2 cellular contexts compared by ENCODE assay signal in genomic region chr6:136067731-136068341, GRCh38.
TF ChIP-seq lines count a peak whose summit lies in the region.

No MANE protein-coding gene starts in this region.

TF ChIP-seq in A549, 52 proteins besides CTCF, POLR2A, EP300 and RAD21 (continued from another document):
- no peak for TF ChIP-seq NFE2L2 (conservative IDR thresholded peaks at IDR 0.05; ENCODE audit: low read length)
- no peak for TF ChIP-seq BHLHE40 (IDR thresholded peaks at IDR 0.05; ENCODE audit: low read depth, low read length)
- TF ChIP-seq MAZ (IDR thresholded peaks at IDR 0.05; ENCODE audit: borderline replicate concordance, low read depth, low read length): no peak
- TF ChIP-seq RCOR1 (IDR thresholded peaks at IDR 0.05; ENCODE audit: low read depth, low read length): no peak
- TF ChIP-seq RFX5 (IDR thresholded peaks at IDR 0.05): no peak
- TF ChIP-seq HOXB13 (CRISPR knock-in tag; IDR thresholded peaks at IDR 0.05; ENCODE audit: low read depth): no peak
- no peak for TF ChIP-seq BCL3 (IDR thresholded peaks at IDR 0.05)
- TF ChIP-seq TFCP2L1 (CRISPR knock-in tag; IDR thresholded peaks at IDR 0.05): no peak
- no peak for TF ChIP-seq NR3C1 (IDR thresholded peaks at IDR 0.05)

TF ChIP-seq in Ishikawa, 13 proteins besides CTCF, POLR2A, EP300 and RAD21 (continued from another document):
- TF ChIP-seq, protein P1, sequence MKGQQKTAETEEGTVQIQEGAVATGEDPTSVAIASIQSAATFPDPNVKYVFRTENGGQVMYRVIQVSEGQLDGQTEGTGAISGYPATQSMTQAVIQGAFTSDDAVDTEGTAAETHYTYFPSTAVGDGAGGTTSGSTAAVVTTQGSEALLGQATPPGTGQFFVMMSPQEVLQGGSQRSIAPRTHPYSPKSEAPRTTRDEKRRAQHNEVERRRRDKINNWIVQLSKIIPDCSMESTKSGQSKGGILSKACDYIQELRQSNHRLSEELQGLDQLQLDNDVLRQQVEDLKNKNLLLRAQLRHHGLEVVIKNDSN (IDR thresholded peaks at IDR 0.05): 0 out of 2 replicates have a peak, but pooled peaks have one; percentile 27
- TF ChIP-seq NFIC (IDR thresholded peaks at IDR 0.05) (peak; percentile 96), MAX (IDR thresholded peaks at IDR 0.05) (peak; percentile 94), FOXM1 (IDR thresholded peaks at IDR 0.05; ENCODE audit: borderline replicate concordance, low read depth) (peak; percentile 99), CREB1 (IDR thresholded peaks at IDR 0.05; ENCODE audit: low read depth) (0 out of 2 replicates have a peak, but pooled peaks have one; percentile 42), YY1 (IDR thresholded peaks at IDR 0.05; ENCODE audit: low read depth) (peak; percentile 52; the same call in 1 of the 2 replicates), TAF1 (IDR thresholded peaks at IDR 0.05; ENCODE audit: low read depth) (no peak)
